ENCODE assay signal across 26 cellular contexts in the genomic region with DNA sequence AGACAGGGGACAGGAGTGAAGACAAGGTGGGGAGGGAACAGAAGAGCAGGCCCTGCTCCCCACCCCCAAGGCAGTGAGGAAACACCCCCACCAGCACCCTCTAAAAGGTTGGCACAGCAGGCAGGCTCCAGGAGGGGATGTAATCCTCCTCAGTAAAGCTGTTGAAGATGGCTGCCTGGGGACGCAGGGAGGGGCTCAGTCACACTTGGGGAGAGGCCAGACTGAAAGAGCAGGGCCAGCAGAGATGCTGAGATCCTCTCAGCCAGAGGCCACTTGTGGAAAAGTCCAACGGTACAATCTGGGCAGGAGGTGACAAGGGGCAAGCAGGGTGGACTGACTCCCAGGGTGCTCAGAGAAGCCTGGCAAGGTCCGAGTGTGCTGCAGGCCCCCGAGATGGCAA.
A peak's percentile ranks its signal among the peaks of the same experiment; 100 is the strongest.
DNase-seq lines count a peak whose midpoint lies in the region; ATAC-seq, FAIRE-seq and TF ChIP-seq lines count a peak whose summit lies in the region.
"Had no signal": no experiment of that assay in that cellular context is flagged by ENCODE, and none has a peak within 500 bp of the region (broad histone marks: within the 10 kb centered on the region; RNA-seq: fewer than 3 reads in every experiment).

No MANE protein-coding gene starts in this region.

- H3K27me3 ChIP-seq in K562 (ENCODE audit: control insufficient read depth in 2 of 2, insufficient read depth in 2 of 2, low read length in 2 of 2) = no peaks in the 10 kb centered on the region; a peak in 1 of 5 replicates
- H3K27me3 ChIP-seq: heart right ventricle, tibial nerve had no signal

- intact Hi-C loops in K562 (cut with micrococcal nuclease) = loop anchor here (2.0 to 10.0 kb wide), 3 partner anchors 18 to 618 kb away; no protein-coding TSS in a partner anchor

- peaks cover 20% of the 10 kb centered on the region in 2 experiments for H3K4me1 ChIP-seq in K562 (replicated peaks in 1 of 2; ENCODE audit: control insufficient read depth in 2 of 2, insufficient read depth in 2 of 2, low read length in 2 of 2)

- DNase-seq in activated CD8-positive, alpha-beta memory T cell treated with anti-CD3 and anti-CD28 coated beads, Interleukin-2, amount 10 ng/mL, durations not matched to agents 7 days and 5 days = no peak
- DNase-seq in activated CD8-positive, alpha-beta memory T cell treated with anti-CD3 and anti-CD28 coated beads for 24 hours = no peak
- DNase-seq in NCI-H146 treated with DMSO at 0.1 percent for 48 hours (lab: John Stamatoyannopoulos, UW; ENCODE audit: unreplicated experiment) (peak; percentile 28), K562 (ENCODE audit: extremely low read depth in 1 of 4, low spot score in 3 of 4) (no peak), progenitor cell of endocrine pancreas (ENCODE audit: low spot score, unreplicated experiment) (no peak), endothelial cell (ENCODE audit: low spot score) (no peak)
- DNase-seq in stimulated activated CD4-positive, alpha-beta T cell treated with anti-CD3 and anti-CD28 coated beads, Interleukin-15, amount 100 ng/mL, for 24 hours = no peak
- DNase-seq: ACHN; activated CD4-positive, alpha-beta T cell treated with anti-CD3 and anti-CD28 coated beads, Interleukin-2, amount 10 ng/mL, durations not matched to agents 7 days and 5 days; activated naive CD4-positive, alpha-beta T cell treated with anti-CD3 and anti-CD28 coated beads, Interleukin-2, amount 10 ng/mL, durations not matched to agents 7 days and 5 days; CD8-positive, alpha-beta T cell; cerebellar nuclear complex; effector memory CD4-positive, alpha-beta T cell; H9; heart right ventricle; KBM-7; NCI-H82; nephron progenitor cell; stimulated activated CD4-positive, alpha-beta T cell treated with anti-CD3 and anti-CD28 coated beads, Interleukin-12 subunit alpha, Interleukin-12 subunit beta, amount 100 ng/mL, for 4 hours had no signal

- CTCF ChIA-PET in activated CD8-positive, alpha-beta memory T cell treated with anti-CD3 and anti-CD28 coated beads, Interleukin-2, amount 10 ng/mL, durations not matched to agents 7 days and 5 days (lab: Charles Lee) = interaction anchor here (12.6 kb wide), 1 partner anchor 13 kb away, joined by 117 read pairs; no protein-coding TSS in a partner anchor
- CTCF ChIA-PET in K562 (lab: Yijun Ruan, JAX; ENCODE audit: low intra/inter-chr PET ratio) = interaction anchor here (3.9 kb wide), 1 partner anchor 158 kb away, joined by 41 read pairs; no protein-coding TSS in a partner anchor

- TF ChIP-seq EP300 in K562 (IDR thresholded peaks at IDR 0.05; ENCODE audit: low read length) = no peak

- TF ChIP-seq CTCF in K562 (IDR thresholded peaks at IDR 0.05 in 2 of 3, conservative IDR thresholded peaks at IDR 0.05 in 1 of 3; ENCODE audit: insufficient read depth in 2 of 3, low read depth in 1 of 3, low read length in 3 of 3) (no peak), progenitor cell of endocrine pancreas (IDR thresholded peaks at IDR 0.05; ENCODE audit: unreplicated experiment) (no peak), endothelial cell (IDR thresholded peaks at IDR 0.05; ENCODE audit: unreplicated experiment) (no peak)

- peak overlapping the region; percentile 74; the same call in 1 of the 2 replicates for H3K4me2 ChIP-seq in K562 (ENCODE audit: insufficient read depth, low read length)

- no peak overlapping the region for H3K27ac ChIP-seq in K562 (ENCODE audit: extremely low read depth, low read depth, low read length)
- H3K27ac ChIP-seq: psoas muscle had no signal

- H2AFZ ChIP-seq in K562 (ENCODE audit: low read depth, low read length) = peak overlapping the region; percentile 75

- in situ Hi-C loops in K562 (cut with MboI) = loop anchor here (5.0 kb wide), 1 partner anchor 160 kb away; no protein-coding TSS in a partner anchor

- H3K4me1 Mint-ChIP-seq in activated CD8-positive, alpha-beta memory T cell treated with anti-CD3 and anti-CD28 coated beads, Interleukin-2, amount 10 ng/mL, durations not matched to agents 7 days and 5 days = peaks cover 36% of the 10 kb centered on the region
- H3K4me1 Mint-ChIP-seq in progenitor cell of endocrine pancreas (ENCODE audit: low read depth) (peaks cover 24% of the 10 kb centered on the region), endothelial cell (ENCODE audit: unreplicated experiment) (peaks cover 14% of the 10 kb centered on the region)

- H3K36me3 Mint-ChIP-seq in activated CD8-positive, alpha-beta memory T cell treated with anti-CD3 and anti-CD28 coated beads, Interleukin-2, amount 10 ng/mL, durations not matched to agents 7 days and 5 days = peaks cover 26% of the 10 kb centered on the region
- H3K36me3 Mint-ChIP-seq in progenitor cell of endocrine pancreas (ENCODE audit: insufficient read depth) = peaks cover 2% of the 10 kb centered on the region
- H3K36me3 Mint-ChIP-seq in endothelial cell (ENCODE audit: low read depth, unreplicated experiment) = no peaks in the 10 kb centered on the region
- H3K36me3 Mint-ChIP-seq: CD8-positive, alpha-beta T cell had no signal

- FAIRE-seq in K562 (lab: Jason Lieb, UNC) = no peak
- FAIRE-seq: astrocyte, islet of Langerhans, RCC 7860, TTC549 had no signal

- H3K27me3 Mint-ChIP-seq in activated CD8-positive, alpha-beta memory T cell treated with anti-CD3 and anti-CD28 coated beads, Interleukin-2, amount 10 ng/mL, durations not matched to agents 7 days and 5 days = no peaks in the 10 kb centered on the region
- H3K27me3 Mint-ChIP-seq in progenitor cell of endocrine pancreas (no peaks in the 10 kb centered on the region), endothelial cell (ENCODE audit: unreplicated experiment) (peaks cover 10% of the 10 kb centered on the region)
- H3K27me3 Mint-ChIP-seq: activated CD4-positive, alpha-beta T cell treated with anti-CD3 and anti-CD28 coated beads, Interleukin-2, amount 10 ng/mL, durations not matched to agents 7 days and 5 days had no signal

- no peak for ATAC-seq in activated CD8-positive, alpha-beta memory T cell treated with anti-CD3 and anti-CD28 coated beads, Interleukin-2, amount 10 ng/mL, durations not matched to agents 7 days and 5 days
- ATAC-seq in K562 (no peak), HG02759 (IDR thresholded peaks at IDR 0.05; ENCODE audit: unreplicated experiment) (no peak)
- ATAC-seq: CD8-positive, alpha-beta T cell; heart right ventricle; psoas muscle had no signal

- H3K9me3 ChIP-seq in K562 (replicated peaks; ENCODE audit: control insufficient read depth, insufficient read depth, low read depth, low read length) = peaks cover 10% of the 10 kb centered on the region; the same call in 1 of the 2 replicates
- H3K9me3 ChIP-seq: psoas muscle had no signal

- peak overlapping the region in 1 of 2 experiments; percentile 26; a peak in 1 of 4 replicates for H3K9ac ChIP-seq in K562 (ENCODE audit: insufficient read depth in 1 of 2, low read depth in 2 of 2, low read length in 2 of 2)

- WGBS in K562 (ENCODE audit: insufficient coverage, low coverage, missing lambda C conversion rate) = 62% methylated on average over 4 of the region's 4 CpGs

- TF ChIP-seq RAD21 in K562 (CRISPR knock-in tag; conservative IDR thresholded peaks at IDR 0.05 in 1 of 2, IDR thresholded peaks at IDR 0.05 in 1 of 2) = no peak

- H4K20me1 ChIP-seq in K562 (replicated peaks; ENCODE audit: control insufficient read depth, insufficient read depth, low read length) = no peaks in the 10 kb centered on the region

- H3K36me3 ChIP-seq in K562 (ENCODE audit: control insufficient read depth, insufficient read depth, low read length) = no peaks in the 10 kb centered on the region
- H3K36me3 ChIP-seq: heart right ventricle, tibial nerve had no signal

- no peak for TF ChIP-seq POLR2A in K562 (conservative IDR thresholded peaks at IDR 0.05)

- no peaks in the 10 kb centered on the region for H3K9me1 ChIP-seq in K562 (ENCODE audit: control insufficient read depth, insufficient read depth, low read length)

- no TSS peak for BruUV-seq in K562 (replicated peaks; lab: Mats Ljungman, UMichigan)

- POLR2A ChIA-PET in K562 (lab: Yijun Ruan, JAX) = no interaction called here

- peak overlapping the region; percentile 10 for H3K27ac Mint-ChIP-seq in activated CD8-positive, alpha-beta memory T cell treated with anti-CD3 and anti-CD28 coated beads, Interleukin-2, amount 10 ng/mL, durations not matched to agents 7 days and 5 days
- H3K27ac Mint-ChIP-seq in progenitor cell of endocrine pancreas = peak overlapping the region; percentile 81
- no peak overlapping the region for H3K27ac Mint-ChIP-seq in endothelial cell (ENCODE audit: unreplicated experiment)
- H3K27ac Mint-ChIP-seq: activated CD4-positive, alpha-beta T cell treated with anti-CD3 and anti-CD28 coated beads, Interleukin-2, amount 10 ng/mL, durations not matched to agents 7 days and 5 days; activated naive CD4-positive, alpha-beta T cell treated with anti-CD3 and anti-CD28 coated beads, Interleukin-2, amount 10 ng/mL, durations not matched to agents 7 days and 5 days; CD8-positive, alpha-beta T cell had no signal

- no peak overlapping the region for H3K4me3 Mint-ChIP-seq in activated CD8-positive, alpha-beta memory T cell treated with anti-CD3 and anti-CD28 coated beads, Interleukin-2, amount 10 ng/mL, durations not matched to agents 7 days and 5 days
- no peak overlapping the region for H3K4me3 Mint-ChIP-seq in progenitor cell of endocrine pancreas (ENCODE audit: low read depth)
- no peak overlapping the region for H3K4me3 Mint-ChIP-seq in endothelial cell (ENCODE audit: unreplicated experiment)
- H3K4me3 Mint-ChIP-seq: activated CD4-positive, alpha-beta T cell treated with anti-CD3 and anti-CD28 coated beads, Interleukin-2, amount 10 ng/mL, durations not matched to agents 7 days and 5 days; activated naive CD4-positive, alpha-beta T cell treated with anti-CD3 and anti-CD28 coated beads, Interleukin-2, amount 10 ng/mL, durations not matched to agents 7 days and 5 days; CD8-positive, alpha-beta T cell; H9; nephron progenitor cell had no signal

- H3K79me2 ChIP-seq in K562 (ENCODE audit: control insufficient read depth, insufficient read depth, low read length) = no peaks in the 10 kb centered on the region

- H3K9me3 Mint-ChIP-seq in activated CD8-positive, alpha-beta memory T cell treated with anti-CD3 and anti-CD28 coated beads, Interleukin-2, amount 10 ng/mL, durations not matched to agents 7 days and 5 days (ENCODE audit: low read depth) = peaks cover 4% of the 10 kb centered on the region
- H3K9me3 Mint-ChIP-seq in progenitor cell of endocrine pancreas (ENCODE audit: low read depth) = peaks cover 6% of the 10 kb centered on the region
- H3K9me3 Mint-ChIP-seq in endothelial cell (ENCODE audit: unreplicated experiment) = no peaks in the 10 kb centered on the region

- no peak overlapping the region for H3K4me3 ChIP-seq in K562
- H3K4me3 ChIP-seq: heart right ventricle, psoas muscle, tibial nerve had no signal

TF ChIP-seq in K562, 482 proteins besides CTCF, POLR2A, EP300 and RAD21 (continues in another document):
- no peak for TF ChIP-seq LEF1 (IDR thresholded peaks at IDR 0.05)
